Comparison of ENCODE assay signal across 9 cellular contexts in the genomic region with DNA sequence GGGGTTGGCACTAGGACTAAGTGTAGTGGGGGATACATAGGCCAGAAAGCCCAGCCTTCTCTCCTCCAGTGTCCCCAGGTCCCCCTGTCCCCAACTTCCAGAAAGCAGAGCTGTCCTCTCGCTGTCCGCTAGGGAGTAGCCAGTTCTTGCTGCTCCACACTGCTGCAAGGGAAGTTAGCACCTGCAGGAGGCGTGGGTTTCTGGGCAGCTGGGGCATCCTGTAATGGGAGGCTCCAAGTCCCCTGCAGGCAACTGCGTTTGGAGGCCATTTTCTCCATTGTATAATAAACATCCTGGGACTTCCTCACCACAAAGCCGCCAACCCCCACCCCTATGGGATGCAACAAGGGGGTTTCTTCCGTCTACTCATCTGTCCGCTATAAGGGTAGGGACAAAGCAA. TPM values are rescaled to one million over a fixed set of nuclear protein-coding genes. Genes with fewer than 3 reads are reported as not detected.
DNase-seq lines count a peak whose midpoint lies in the region; TF ChIP-seq lines count a peak whose summit lies in the region.
"Had no signal": no experiment of that assay in that cellular context is flagged by ENCODE, and none has a peak within 500 bp of the region (broad histone marks: within the 10 kb centered on the region; RNA-seq: fewer than 3 reads in every experiment).

No MANE protein-coding gene starts in this region.

- H3K9me3 Mint-ChIP-seq in MCF 10A (ENCODE audit: unreplicated experiment), result no peaks in the 10 kb centered on the region

- WGBS in transverse colon (ENCODE audit: low coverage in 1 of 2), 2 donors, result 57 to 73% methylated on average over 3 to 7 of the region's 7 CpGs

- H3K27ac Mint-ChIP-seq in MCF 10A (ENCODE audit: low read depth, unreplicated experiment), result no peak overlapping the region

- in situ Hi-C loops in transverse colon (cut with MboI; ENCODE audit: low pct_ligation_motif_present in 1 of 4, low pct_unique_long_range_greater_than_20kb in 1 of 4, low sequenced_read_pairs in 3 of 4), result no loop called here

- peaks cover 75% of the 10 kb centered on the region for H3K27me3 Mint-ChIP-seq in MCF 10A (ENCODE audit: insufficient read depth, unreplicated experiment)

- H3K9me3 ChIP-seq in breast epithelium (no peaks in the 10 kb centered on the region), transverse colon (no peaks in the 10 kb centered on the region)
- no peaks in the 10 kb centered on the region for H3K9me3 ChIP-seq in effector memory CD4-positive, alpha-beta T cell (ENCODE audit: control insufficient read depth, low read length)

- no peak for TF ChIP-seq POLR2A in breast epithelium (IDR thresholded peaks at IDR 0.05)
- TF ChIP-seq POLR2A in transverse colon (IDR thresholded peaks at IDR 0.05), result no peak

- no peaks in the 10 kb centered on the region for H3K4me1 Mint-ChIP-seq in MCF 10A (ENCODE audit: insufficient read depth, unreplicated experiment)

- BruUV-seq in MCF 10A (replicated peaks; lab: Mats Ljungman, UMichigan), result no TSS peak

- TF ChIP-seq EP300 in transverse colon (IDR thresholded peaks at IDR 0.05; ENCODE audit: low read depth), result no peak

- H3K4me3 Mint-ChIP-seq in MCF 10A (ENCODE audit: unreplicated experiment), result no peak overlapping the region

- no peaks in the 10 kb centered on the region for H3K36me3 ChIP-seq in breast epithelium
- no peaks in the 10 kb centered on the region for H3K36me3 ChIP-seq in transverse colon
- H3K36me3 ChIP-seq in effector memory CD4-positive, alpha-beta T cell (ENCODE audit: control insufficient read depth, insufficient read depth, low read length), result no peaks in the 10 kb centered on the region

- POLR2A ChIA-PET in MCF 10A (lab: Yijun Ruan, JAX), result no interaction called here

- H3K27me3 ChIP-seq in breast epithelium (peaks cover 0 to 34% of the 10 kb centered on the region in 2 donors), transverse colon (peaks cover 55% of the 10 kb centered on the region)
- H3K27me3 ChIP-seq in effector memory CD4-positive, alpha-beta T cell (replicated peaks; ENCODE audit: control insufficient read depth, insufficient read depth, low read length, poor library complexity, severe bottlenecking), result peaks cover 33% of the 10 kb centered on the region

- CTCF ChIA-PET in MCF 10A (lab: Yijun Ruan, JAX), result no interaction called here

- DNase-seq in MCF 10A (ENCODE audit: unreplicated experiment), result peak; percentile 40
- DNase-seq in breast epithelium (ENCODE audit: low spot score in 2 of 2), result no peak
- peak; percentile 43 for DNase-seq in RPMI7951 (ENCODE audit: low read depth)
- peak; percentile 22 for DNase-seq in hepatic stellate cell (ENCODE audit: low spot score)
- DNase-seq in transverse colon, result peak; percentile 19
- no peak for DNase-seq in activated CD8-positive, alpha-beta memory T cell treated with anti-CD3 and anti-CD28 coated beads, Interleukin-2, amount 50 U/mL, for 48 hours
- no peak for DNase-seq in effector memory CD4-positive, alpha-beta T cell
- no peak for DNase-seq in T-helper 9 cell

- no peaks in the 10 kb centered on the region for H3K36me3 Mint-ChIP-seq in MCF 10A (ENCODE audit: insufficient read depth, unreplicated experiment)

- no peak for TF ChIP-seq CTCF in MCF 10A (IDR thresholded peaks at IDR 0.05; ENCODE audit: unreplicated experiment)
- no peak for TF ChIP-seq CTCF in breast epithelium (IDR thresholded peaks at IDR 0.05)
- peak in 2 of 5 experiments; percentile 3 to 13 for TF ChIP-seq CTCF in transverse colon (IDR thresholded peaks at IDR 0.05)

- intact Hi-C loops in MCF 10A (cut with micrococcal nuclease) (no loop called here), breast epithelium (cut with DNase I; ENCODE audit: low total_unique reads) (no loop called here), transverse colon (cut with DNase I; ENCODE audit: low total_unique reads) (no loop called here)

- H3K4me3 ChIP-seq in breast epithelium (no peak overlapping the region), transverse colon (no peak overlapping the region)
- H3K4me3 ChIP-seq in effector memory CD4-positive, alpha-beta T cell (ENCODE audit: insufficient read depth, low read depth, low read length, poor library complexity, severe bottlenecking), result no peak overlapping the region

- H3K27ac ChIP-seq in breast epithelium (no peak overlapping the region), transverse colon (no peak overlapping the region)
- H3K27ac ChIP-seq in effector memory CD4-positive, alpha-beta T cell (ENCODE audit: insufficient read depth, low read length, poor library complexity, severe bottlenecking), result no peak overlapping the region

- peaks cover 10 to 16% of the 10 kb centered on the region in 2 donors for H3K4me1 ChIP-seq in breast epithelium
- H3K4me1 ChIP-seq in transverse colon, result peaks cover 7 to 22% (median 20%) of the 10 kb centered on the region in 4 donors
- peaks cover 18% of the 10 kb centered on the region for H3K4me1 ChIP-seq in effector memory CD4-positive, alpha-beta T cell (ENCODE audit: control insufficient read depth, insufficient read depth, low read length, poor library complexity, severe bottlenecking)

RNA-seq across cellular contexts. Expression of a gene that starts 1.7 kb away (rescaled TPM):
- total RNA-seq in MCF 10A (2022), result not detected in 2 replicates
- total RNA-seq in breast epithelium, result under 1 TPM in 1 of 3 donors, not detected in 2; 0.66 TPM
- total RNA-seq in RPMI7951 (2014; rRNA removed; shearing (Covaris generic)), result not detected in 2 replicates
- under 1 TPM in 1 of 4 donors, not detected in 3; 0.48 TPM for total RNA-seq in transverse colon
- total RNA-seq: activated CD8-positive, alpha-beta memory T cell treated with anti-CD3 and anti-CD28 coated beads for 36 hours had no signal

RNA-seq across cellular contexts. Expression of a gene that starts 54.4 kb away (rescaled TPM):
- total RNA-seq in MCF 10A (2022) (78.3 and 84.0 TPM in 2 replicates), breast epithelium (10 to 100 TPM; 41.0 to 57.7 (median 50.9) TPM), transverse colon (100 to 1,000 TPM in 1 of 4 donors, 10 to 100 TPM in 3; 50.0 to 102 (median 62.8) TPM)
- 27.0 and 29.3 TPM in 2 replicates for total RNA-seq in RPMI7951 (2014; rRNA removed; shearing (Covaris generic))

Comparison
In these comparisons a context has a peak if more than half of its experiments do, and no peak if none do; other contexts are left out.
1. DNase-seq: peak in MCF 10A (single experiment), RPMI7951 (single experiment), hepatic stellate cell (single experiment) and transverse colon (single experiment); none in breast epithelium (0 of 2), activated CD8-positive, alpha-beta memory T cell treated with anti-CD3 and anti-CD28 coated beads, Interleukin-2, amount 50 U/mL, for 48 hours (single experiment), effector memory CD4-positive, alpha-beta T cell (0 of 3) and T-helper 9 cell (single experiment).